ENCODE assay signal across 2 cellular contexts in the genomic region with DNA sequence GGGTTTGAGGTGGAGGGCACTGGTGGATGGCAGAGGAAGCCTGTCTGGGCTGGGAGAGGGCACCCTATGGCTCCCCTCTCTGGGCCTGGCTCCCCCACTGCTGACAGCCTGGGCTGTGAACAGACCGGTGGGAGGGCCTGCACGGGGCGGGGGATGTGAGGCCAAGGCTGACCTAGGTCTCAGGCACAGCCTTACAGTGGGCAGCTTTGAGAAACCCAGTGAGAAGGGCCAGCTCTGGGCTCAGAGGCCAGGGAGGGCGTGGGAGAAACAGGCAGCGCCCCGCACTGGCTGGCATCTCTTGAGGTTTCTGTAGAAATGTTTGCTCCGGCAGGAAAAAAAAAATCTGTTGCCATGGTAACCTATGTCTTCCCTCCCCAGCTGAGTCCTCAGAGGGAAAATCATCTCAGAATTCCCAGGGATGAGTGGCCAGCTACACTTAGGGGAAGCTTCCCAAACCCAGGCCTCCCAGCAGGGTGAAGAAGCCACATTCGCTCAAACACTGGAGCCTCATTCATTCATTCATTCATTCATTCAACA.
TF ChIP-seq lines count a peak whose summit lies in the region.

No MANE protein-coding gene starts in this region.

TF ChIP-seq in GM23338, 12 proteins besides CTCF, POLR2A, EP300 and RAD21 (continued from another document):
- TF ChIP-seq, protein P1, sequence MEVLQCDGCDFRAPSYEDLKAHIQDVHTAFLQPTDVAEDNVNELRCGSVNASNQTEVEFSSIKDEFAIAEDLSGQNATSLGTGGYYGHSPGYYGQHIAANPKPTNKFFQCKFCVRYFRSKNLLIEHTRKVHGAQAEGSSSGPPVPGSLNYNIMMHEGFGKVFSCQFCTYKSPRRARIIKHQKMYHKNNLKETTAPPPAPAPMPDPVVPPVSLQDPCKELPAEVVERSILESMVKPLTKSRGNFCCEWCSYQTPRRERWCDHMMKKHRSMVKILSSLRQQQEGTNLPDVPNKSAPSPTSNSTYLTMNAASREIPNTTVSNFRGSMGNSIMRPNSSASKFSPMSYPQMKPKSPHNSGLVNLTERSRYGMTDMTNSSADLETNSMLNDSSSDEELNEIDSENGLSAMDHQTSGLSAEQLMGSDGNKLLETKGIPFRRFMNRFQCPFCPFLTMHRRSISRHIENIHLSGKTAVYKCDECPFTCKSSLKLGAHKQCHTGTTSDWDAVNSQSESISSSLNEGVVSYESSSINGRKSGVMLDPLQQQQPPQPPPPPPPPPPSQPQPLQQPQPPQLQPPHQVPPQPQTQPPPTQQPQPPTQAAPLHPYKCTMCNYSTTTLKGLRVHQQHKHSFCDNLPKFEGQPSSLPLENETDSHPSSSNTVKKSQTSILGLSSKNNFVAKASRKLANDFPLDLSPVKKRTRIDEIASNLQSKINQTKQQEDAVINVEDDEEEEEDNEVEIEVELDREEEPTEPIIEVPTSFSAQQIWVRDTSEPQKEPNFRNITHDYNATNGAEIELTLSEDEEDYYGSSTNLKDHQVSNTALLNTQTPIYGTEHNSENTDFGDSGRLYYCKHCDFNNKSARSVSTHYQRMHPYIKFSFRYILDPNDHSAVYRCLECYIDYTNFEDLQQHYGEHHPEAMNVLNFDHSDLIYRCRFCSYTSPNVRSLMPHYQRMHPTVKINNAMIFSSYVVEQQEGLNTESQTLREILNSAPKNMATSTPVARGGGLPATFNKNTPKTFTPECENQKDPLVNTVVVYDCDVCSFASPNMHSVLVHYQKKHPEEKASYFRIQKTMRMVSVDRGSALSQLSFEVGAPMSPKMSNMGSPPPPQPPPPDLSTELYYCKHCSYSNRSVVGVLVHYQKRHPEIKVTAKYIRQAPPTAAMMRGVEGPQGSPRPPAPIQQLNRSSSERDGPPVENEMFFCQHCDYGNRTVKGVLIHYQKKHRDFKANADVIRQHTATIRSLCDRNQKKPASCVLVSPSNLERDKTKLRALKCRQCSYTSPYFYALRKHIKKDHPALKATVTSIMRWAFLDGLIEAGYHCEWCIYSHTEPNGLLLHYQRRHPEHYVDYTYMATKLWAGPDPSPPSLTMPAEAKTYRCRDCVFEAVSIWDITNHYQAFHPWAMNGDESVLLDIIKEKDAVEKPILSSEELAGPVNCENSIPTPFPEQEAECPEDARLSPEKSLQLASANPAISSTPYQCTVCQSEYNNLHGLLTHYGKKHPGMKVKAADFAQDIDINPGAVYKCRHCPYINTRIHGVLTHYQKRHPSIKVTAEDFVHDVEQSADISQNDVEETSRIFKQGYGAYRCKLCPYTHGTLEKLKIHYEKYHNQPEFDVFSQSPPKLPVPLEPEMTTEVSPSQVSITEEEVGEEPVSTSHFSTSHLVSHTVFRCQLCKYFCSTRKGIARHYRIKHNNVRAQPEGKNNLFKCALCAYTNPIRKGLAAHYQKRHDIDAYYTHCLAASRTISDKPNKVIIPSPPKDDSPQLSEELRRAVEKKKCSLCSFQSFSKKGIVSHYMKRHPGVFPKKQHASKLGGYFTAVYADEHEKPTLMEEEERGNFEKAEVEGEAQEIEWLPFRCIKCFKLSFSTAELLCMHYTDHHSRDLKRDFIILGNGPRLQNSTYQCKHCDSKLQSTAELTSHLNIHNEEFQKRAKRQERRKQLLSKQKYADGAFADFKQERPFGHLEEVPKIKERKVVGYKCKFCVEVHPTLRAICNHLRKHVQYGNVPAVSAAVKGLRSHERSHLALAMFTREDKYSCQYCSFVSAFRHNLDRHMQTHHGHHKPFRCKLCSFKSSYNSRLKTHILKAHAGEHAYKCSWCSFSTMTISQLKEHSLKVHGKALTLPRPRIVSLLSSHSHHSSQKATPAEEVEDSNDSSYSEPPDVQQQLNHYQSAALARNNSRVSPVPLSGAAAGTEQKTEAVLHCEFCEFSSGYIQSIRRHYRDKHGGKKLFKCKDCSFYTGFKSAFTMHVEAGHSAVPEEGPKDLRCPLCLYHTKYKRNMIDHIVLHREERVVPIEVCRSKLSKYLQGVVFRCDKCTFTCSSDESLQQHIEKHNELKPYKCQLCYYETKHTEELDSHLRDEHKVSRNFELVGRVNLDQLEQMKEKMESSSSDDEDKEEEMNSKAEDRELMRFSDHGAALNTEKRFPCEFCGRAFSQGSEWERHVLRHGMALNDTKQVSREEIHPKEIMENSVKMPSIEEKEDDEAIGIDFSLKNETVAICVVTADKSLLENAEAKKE (CRISPR knock-in tag; IDR thresholded peaks at IDR 0.05): no peak
- TF ChIP-seq, protein P2, sequence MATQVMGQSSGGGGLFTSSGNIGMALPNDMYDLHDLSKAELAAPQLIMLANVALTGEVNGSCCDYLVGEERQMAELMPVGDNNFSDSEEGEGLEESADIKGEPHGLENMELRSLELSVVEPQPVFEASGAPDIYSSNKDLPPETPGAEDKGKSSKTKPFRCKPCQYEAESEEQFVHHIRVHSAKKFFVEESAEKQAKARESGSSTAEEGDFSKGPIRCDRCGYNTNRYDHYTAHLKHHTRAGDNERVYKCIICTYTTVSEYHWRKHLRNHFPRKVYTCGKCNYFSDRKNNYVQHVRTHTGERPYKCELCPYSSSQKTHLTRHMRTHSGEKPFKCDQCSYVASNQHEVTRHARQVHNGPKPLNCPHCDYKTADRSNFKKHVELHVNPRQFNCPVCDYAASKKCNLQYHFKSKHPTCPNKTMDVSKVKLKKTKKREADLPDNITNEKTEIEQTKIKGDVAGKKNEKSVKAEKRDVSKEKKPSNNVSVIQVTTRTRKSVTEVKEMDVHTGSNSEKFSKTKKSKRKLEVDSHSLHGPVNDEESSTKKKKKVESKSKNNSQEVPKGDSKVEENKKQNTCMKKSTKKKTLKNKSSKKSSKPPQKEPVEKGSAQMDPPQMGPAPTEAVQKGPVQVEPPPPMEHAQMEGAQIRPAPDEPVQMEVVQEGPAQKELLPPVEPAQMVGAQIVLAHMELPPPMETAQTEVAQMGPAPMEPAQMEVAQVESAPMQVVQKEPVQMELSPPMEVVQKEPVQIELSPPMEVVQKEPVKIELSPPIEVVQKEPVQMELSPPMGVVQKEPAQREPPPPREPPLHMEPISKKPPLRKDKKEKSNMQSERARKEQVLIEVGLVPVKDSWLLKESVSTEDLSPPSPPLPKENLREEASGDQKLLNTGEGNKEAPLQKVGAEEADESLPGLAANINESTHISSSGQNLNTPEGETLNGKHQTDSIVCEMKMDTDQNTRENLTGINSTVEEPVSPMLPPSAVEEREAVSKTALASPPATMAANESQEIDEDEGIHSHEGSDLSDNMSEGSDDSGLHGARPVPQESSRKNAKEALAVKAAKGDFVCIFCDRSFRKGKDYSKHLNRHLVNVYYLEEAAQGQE (IDR thresholded peaks at IDR 0.05; ENCODE audit: unreplicated experiment): no peak
- TF ChIP-seq ZNF114 (CRISPR knock-in tag; IDR thresholded peaks at IDR 0.05) (no peak), ZNF331 (CRISPR knock-in tag; IDR thresholded peaks at IDR 0.05; ENCODE audit: low read depth) (no peak), JUNB (IDR thresholded peaks at IDR 0.05; ENCODE audit: unreplicated experiment) (no peak), EZH2 (IDR thresholded peaks at IDR 0.05; ENCODE audit: low read depth, unreplicated experiment) (no peak), STAT1 (IDR thresholded peaks at IDR 0.05; ENCODE audit: unreplicated experiment) (no peak)
- TF ChIP-seq, protein P3, sequence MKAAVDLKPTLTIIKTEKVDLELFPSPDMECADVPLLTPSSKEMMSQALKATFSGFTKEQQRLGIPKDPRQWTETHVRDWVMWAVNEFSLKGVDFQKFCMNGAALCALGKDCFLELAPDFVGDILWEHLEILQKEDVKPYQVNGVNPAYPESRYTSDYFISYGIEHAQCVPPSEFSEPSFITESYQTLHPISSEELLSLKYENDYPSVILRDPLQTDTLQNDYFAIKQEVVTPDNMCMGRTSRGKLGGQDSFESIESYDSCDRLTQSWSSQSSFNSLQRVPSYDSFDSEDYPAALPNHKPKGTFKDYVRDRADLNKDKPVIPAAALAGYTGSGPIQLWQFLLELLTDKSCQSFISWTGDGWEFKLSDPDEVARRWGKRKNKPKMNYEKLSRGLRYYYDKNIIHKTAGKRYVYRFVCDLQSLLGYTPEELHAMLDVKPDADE (IDR thresholded peaks at IDR 0.05): no peak

TF ChIP-seq in SK-N-SH treated with all-trans-retinoic acid at 6 μM for 48 hours, 23 proteins besides CTCF, POLR2A, EP300 and RAD21 (continued from another document):
- no peak for TF ChIP-seq ZNF70 (CRISPR knock-in tag; IDR thresholded peaks at IDR 0.05)
- TF ChIP-seq, protein P4, sequence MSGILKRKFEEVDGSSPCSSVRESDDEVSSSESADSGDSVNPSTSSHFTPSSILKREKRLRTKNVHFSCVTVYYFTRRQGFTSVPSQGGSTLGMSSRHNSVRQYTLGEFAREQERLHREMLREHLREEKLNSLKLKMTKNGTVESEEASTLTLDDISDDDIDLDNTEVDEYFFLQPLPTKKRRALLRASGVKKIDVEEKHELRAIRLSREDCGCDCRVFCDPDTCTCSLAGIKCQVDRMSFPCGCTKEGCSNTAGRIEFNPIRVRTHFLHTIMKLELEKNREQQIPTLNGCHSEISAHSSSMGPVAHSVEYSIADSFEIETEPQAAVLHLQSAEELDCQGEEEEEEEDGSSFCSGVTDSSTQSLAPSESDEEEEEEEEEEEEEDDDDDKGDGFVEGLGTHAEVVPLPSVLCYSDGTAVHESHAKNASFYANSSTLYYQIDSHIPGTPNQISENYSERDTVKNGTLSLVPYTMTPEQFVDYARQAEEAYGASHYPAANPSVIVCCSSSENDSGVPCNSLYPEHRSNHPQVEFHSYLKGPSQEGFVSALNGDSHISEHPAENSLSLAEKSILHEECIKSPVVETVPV (CRISPR knock-in tag; IDR thresholded peaks at IDR 0.05): no peak
TF ChIP-seq in SK-N-SH treated with all-trans-retinoic acid at 6 μM for 48 hours: peak in this region for 0.
